ENCODE assay signal across 8 cellular contexts in the genomic region with DNA sequence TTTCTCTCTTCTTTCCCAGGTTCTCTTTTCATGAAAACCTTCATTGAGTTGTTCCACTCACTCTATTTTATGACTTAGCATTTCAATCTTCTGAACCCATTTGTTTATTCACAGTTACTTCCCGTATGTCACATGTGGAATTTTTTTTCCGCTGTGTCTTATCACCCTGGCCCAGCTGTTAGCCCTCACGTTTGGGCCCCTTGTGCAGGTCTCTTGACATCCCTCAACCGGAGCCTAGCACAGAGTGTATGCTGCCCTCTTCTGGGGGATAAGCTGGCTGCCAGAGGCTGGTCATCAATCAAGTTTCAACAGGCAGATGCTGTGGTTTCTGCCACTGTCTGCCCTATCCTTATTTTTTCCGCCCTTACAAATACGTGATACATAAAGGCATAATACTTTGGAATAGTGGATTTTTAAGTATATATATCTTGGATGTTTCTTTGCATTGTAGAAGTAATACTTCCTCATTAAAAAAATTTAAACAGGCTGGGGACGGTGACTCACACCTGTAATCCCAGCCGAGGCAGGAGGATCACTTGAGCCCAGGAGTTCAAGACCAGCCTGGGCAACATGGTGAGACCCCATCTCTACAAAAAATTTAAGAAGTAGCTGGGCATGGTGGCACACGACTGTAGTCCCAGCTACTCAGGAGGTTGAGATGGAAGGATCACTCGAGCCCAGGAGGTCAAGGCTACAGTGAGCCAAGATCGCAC.
DNase-seq lines count a peak whose midpoint lies in the region; ATAC-seq lines count a peak whose summit lies in the region.

No MANE protein-coding gene starts in this region.

- intact Hi-C loops in head of caudate nucleus (cut with DNase I) = no loop called here

- DNase-seq in SIG-M5 treated with dmso at 0.1 percent for 504 hours (lab: John Stamatoyannopoulos, UW; ENCODE audit: unreplicated experiment) = peak; percentile 29
- DNase-seq in SIG-M5 (lab: John Stamatoyannopoulos, UW) = no peak
- DNase-seq in NCI-H446 treated with DMSO at 0.1 percent for 48 hours (lab: John Stamatoyannopoulos, UW) = peak; percentile 7
- peak; percentile 64 for DNase-seq in activated CD8-positive, alpha-beta memory T cell treated with anti-CD3 and anti-CD28 coated beads for 24 hours
- DNase-seq in head of caudate nucleus = peak in 31 of 42 donors; percentile 12 to 70 (median 40)
- DNase-seq in stimulated activated CD4-positive, alpha-beta T cell treated with anti-CD3 and anti-CD28 coated beads, Interleukin-15, amount 100 ng/mL, for 24 hours = peak; percentile 49

- ATAC-seq in HG03342 (IDR thresholded peaks at IDR 0.05; ENCODE audit: unreplicated experiment) (no peak), GM21381 (IDR thresholded peaks at IDR 0.05; ENCODE audit: unreplicated experiment) (no peak)
